ENCODE assay signal across 24 cellular contexts in the genomic region with DNA sequence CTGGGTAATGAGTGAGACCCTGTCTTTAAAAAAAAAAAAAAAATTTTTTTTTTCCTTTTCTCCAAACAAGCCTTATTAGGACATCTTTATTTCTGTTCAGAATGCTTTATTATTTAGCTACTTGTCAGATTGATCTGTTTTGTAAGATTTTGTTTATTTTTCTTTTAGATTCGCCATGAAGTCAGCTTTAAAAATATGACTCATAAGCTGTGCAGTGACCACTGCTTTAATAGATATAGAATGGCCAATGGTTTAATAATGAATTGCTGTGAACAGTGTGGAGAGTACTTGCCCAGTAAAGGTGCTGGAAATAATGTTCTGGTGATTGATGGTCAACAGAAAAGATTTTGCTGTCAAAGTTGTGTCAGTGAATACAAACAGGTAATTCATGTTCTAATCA. TPM values are rescaled to one million over a fixed set of nuclear protein-coding genes. Genes with fewer than 3 reads are reported as not detected.
DNase-seq lines count a peak whose midpoint lies in the region; ATAC-seq and TF ChIP-seq lines count a peak whose summit lies in the region.
"Had no signal": no experiment of that assay in that cellular context is flagged by ENCODE, and none has a peak within 500 bp of the region (broad histone marks: within the 10 kb centered on the region; RNA-seq: fewer than 3 reads in every experiment).

No MANE protein-coding gene starts in this region.

- no peak overlapping the region for H2AFZ ChIP-seq in SK-N-SH (ENCODE audit: low read depth)

- peaks cover 0 to 74% (median 4%) of the 10 kb centered on the region in 3 donors for H3K36me3 ChIP-seq in Peyer's patch
- H3K36me3 ChIP-seq in SK-N-SH (replicated peaks in 1 of 2; ENCODE audit: control insufficient read depth in 1 of 2, insufficient read depth in 2 of 2, low read length in 1 of 2) = peaks cover 53 to 88% of the 10 kb centered on the region in 2 experiments

- no peak for TF ChIP-seq RAD21 in SK-N-SH (IDR thresholded peaks at IDR 0.05; ENCODE audit: low read length)

- peak overlapping the region; percentile 83 for H3K27ac ChIP-seq in AG04450 (ENCODE audit: low read depth, low read length)
- no peak overlapping the region for H3K27ac ChIP-seq in Peyer's patch
- H3K27ac ChIP-seq in SK-N-SH (ENCODE audit: low read depth in 2 of 2, low read length in 1 of 2) = no peak overlapping the region
- H3K27ac ChIP-seq: neutrophil, thyroid gland, uterus had no signal

- ATAC-seq in Right ventricle myocardium inferior = no peak
- no peak for ATAC-seq in HG02588 (IDR thresholded peaks at IDR 0.05; ENCODE audit: unreplicated experiment)
- ATAC-seq: right cardiac atrium, WTC11 had no signal

- no peak for TF ChIP-seq EP300 in SK-N-SH (IDR thresholded peaks at IDR 0.05; ENCODE audit: borderline replicate concordance in 1 of 2, low read depth in 1 of 2, low read length in 1 of 2)

- H3K27me3 ChIP-seq in AG04450 (ENCODE audit: control insufficient read depth, insufficient read depth, low read length) = no peaks in the 10 kb centered on the region
- no peaks in the 10 kb centered on the region for H3K27me3 ChIP-seq in Peyer's patch
- no peaks in the 10 kb centered on the region for H3K27me3 ChIP-seq in SK-N-SH (ENCODE audit: insufficient read depth)
- H3K27me3 ChIP-seq: dorsolateral prefrontal cortex, neutrophil, thyroid gland, uterus had no signal

- POLR2A ChIA-PET in AG04450 (lab: Yijun Ruan, JAX) = no interaction called here
- POLR2A ChIA-PET in SK-N-SH (lab: Yijun Ruan, JAX) = no interaction called here

- CTCF ChIA-PET in AG04450 (lab: Charles Lee) (interaction anchor here (0.7 to 5.4 kb wide), 2 partner anchors 22 to 46 kb away, joined by 4 to 36 read pairs; no protein-coding TSS in a partner anchor), SK-N-SH (lab: Yijun Ruan, JAX) (interaction anchor here (0.8 to 1.0 kb wide), 2 partner anchors 13 to 67 kb away, joined by 3 read pairs; no protein-coding TSS in a partner anchor)

- no peak overlapping the region for H3K4me3 ChIP-seq in AG04450 (ENCODE audit: low read depth, low read length)
- H3K4me3 ChIP-seq in foreskin fibroblast (ENCODE audit: low read depth in 1 of 2, low read length in 2 of 2) = no peak overlapping the region
- no peak overlapping the region for H3K4me3 ChIP-seq in Peyer's patch
- no peak overlapping the region for H3K4me3 ChIP-seq in SK-N-SH (ENCODE audit: low read depth in 2 of 2, low read length in 1 of 2)
- H3K4me3 ChIP-seq: dorsolateral prefrontal cortex, thyroid gland, uterus had no signal

- peaks cover 66% of the 10 kb centered on the region for H3K79me2 ChIP-seq in SK-N-SH (ENCODE audit: insufficient read depth)

- DNase-seq in AG04450 (ENCODE audit: low read depth, low spot score) (peak; percentile 16), M059J (ENCODE audit: low read depth) (peak; percentile 72), brain pericyte (ENCODE audit: low read depth, low spot score) (peak; percentile 3), foreskin fibroblast (peak; percentile 23 to 44), Peyer's patch (no peak), SK-N-SH (no peak), Right ventricle myocardium inferior (ENCODE audit: missing footprints) (no peak)
- DNase-seq: activated CD4-positive, alpha-beta T cell treated with anti-CD3 and anti-CD28 coated beads, Interleukin-2, amount 10 ng/mL, durations not matched to agents 7 days and 5 days; activated effector memory CD4-positive, alpha-beta T cell treated with anti-CD3 and anti-CD28 coated beads, Interleukin-2, amount 50 U/mL, for 16 hours; activated T-cell treated with anti-CD3 and anti-CD28 coated beads, Interleukin-2, amount 50 U/mL, for 1 hour; anterior cingulate cortex; DMS 273 treated with DMSO at 0.1 percent for 48 hours; dorsolateral prefrontal cortex; Kasumi-1; NCI-H1048; NCI-H1694; NCI-H446 treated with DMSO at 0.1 percent for 48 hours; NCI-H774; right cardiac atrium; thyroid gland; uterus had no signal

- no peak overlapping the region for H3K9ac ChIP-seq in SK-N-SH

- 91% methylated on average over 1 of the region's 1 CpG for WGBS in SK-N-SH (ENCODE audit: low lambda C conversion rate)

- TF ChIP-seq CTCF in AG04450 (IDR thresholded peaks at IDR 0.05; ENCODE audit: low read depth, low read length) (no peak), foreskin fibroblast (IDR thresholded peaks at IDR 0.05; ENCODE audit: low read depth, low read length) (no peak), Peyer's patch (IDR thresholded peaks at IDR 0.05) (no peak), SK-N-SH (IDR thresholded peaks at IDR 0.05) (no peak)

- H3K9me2 ChIP-seq in SK-N-SH = no peaks in the 10 kb centered on the region

- H3K9me3 ChIP-seq in AG04450 (ENCODE audit: control insufficient read depth, insufficient read depth, low read length) (peaks cover 3% of the 10 kb centered on the region; the same call in 1 of the 2 replicates), Peyer's patch (no peaks in the 10 kb centered on the region), SK-N-SH (no peaks in the 10 kb centered on the region; the same call in 1 of the 2 replicates)
- H3K9me3 ChIP-seq: neutrophil, thyroid gland had no signal

- H3K4me1 ChIP-seq in Peyer's patch (no peaks in the 10 kb centered on the region), SK-N-SH (ENCODE audit: control insufficient read depth in 1 of 2, insufficient read depth in 2 of 2, low read depth in 1 of 2, low read length in 1 of 2) (peaks cover 0 to 5% of the 10 kb centered on the region in 2 experiments; a peak in 2 of 4 replicates)
- H3K4me1 ChIP-seq: uterus had no signal

- peaks cover 24% of the 10 kb centered on the region for H3F3A ChIP-seq in SK-N-SH (replicated peaks; ENCODE audit: insufficient read depth)

- intact Hi-C loops in Right ventricle myocardium inferior (cut with DNase I) = no loop called here

- H3K4me2 ChIP-seq in SK-N-SH = no peak overlapping the region

- no peak for TF ChIP-seq POLR2A in Peyer's patch (IDR thresholded peaks at IDR 0.05)

- H4K20me1 ChIP-seq in SK-N-SH (ENCODE audit: insufficient read depth) = peaks cover 17% of the 10 kb centered on the region

TF ChIP-seq in SK-N-SH, 30 proteins besides CTCF, POLR2A, EP300 and RAD21:
- TF ChIP-seq, protein P1, sequence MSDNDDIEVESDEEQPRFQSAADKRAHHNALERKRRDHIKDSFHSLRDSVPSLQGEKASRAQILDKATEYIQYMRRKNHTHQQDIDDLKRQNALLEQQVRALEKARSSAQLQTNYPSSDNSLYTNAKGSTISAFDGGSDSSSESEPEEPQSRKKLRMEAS (IDR thresholded peaks at IDR 0.05; ENCODE audit: low read depth) = no peak
- TF ChIP-seq RFX5 (IDR thresholded peaks at IDR 0.05; ENCODE audit: low read length) (no peak), MXI1 (IDR thresholded peaks at IDR 0.05; ENCODE audit: low read depth, low read length) (no peak), TEAD4 (IDR thresholded peaks at IDR 0.05; ENCODE audit: borderline replicate concordance, insufficient read depth) (no peak), FOSL2 (IDR thresholded peaks at IDR 0.05; ENCODE audit: borderline replicate concordance, low read depth) (no peak), GABPA (IDR thresholded peaks at IDR 0.05; ENCODE audit: low read depth) (no peak), TAF1 (IDR thresholded peaks at IDR 0.05; ENCODE audit: borderline replicate concordance, low read depth, low read length) (no peak), JUND (IDR thresholded peaks at IDR 0.05) (no peak)
- TF ChIP-seq, protein P2, sequence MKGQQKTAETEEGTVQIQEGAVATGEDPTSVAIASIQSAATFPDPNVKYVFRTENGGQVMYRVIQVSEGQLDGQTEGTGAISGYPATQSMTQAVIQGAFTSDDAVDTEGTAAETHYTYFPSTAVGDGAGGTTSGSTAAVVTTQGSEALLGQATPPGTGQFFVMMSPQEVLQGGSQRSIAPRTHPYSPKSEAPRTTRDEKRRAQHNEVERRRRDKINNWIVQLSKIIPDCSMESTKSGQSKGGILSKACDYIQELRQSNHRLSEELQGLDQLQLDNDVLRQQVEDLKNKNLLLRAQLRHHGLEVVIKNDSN (IDR thresholded peaks at IDR 0.05; ENCODE audit: borderline replicate concordance, low read depth) = no peak
- TF ChIP-seq, protein P3, sequence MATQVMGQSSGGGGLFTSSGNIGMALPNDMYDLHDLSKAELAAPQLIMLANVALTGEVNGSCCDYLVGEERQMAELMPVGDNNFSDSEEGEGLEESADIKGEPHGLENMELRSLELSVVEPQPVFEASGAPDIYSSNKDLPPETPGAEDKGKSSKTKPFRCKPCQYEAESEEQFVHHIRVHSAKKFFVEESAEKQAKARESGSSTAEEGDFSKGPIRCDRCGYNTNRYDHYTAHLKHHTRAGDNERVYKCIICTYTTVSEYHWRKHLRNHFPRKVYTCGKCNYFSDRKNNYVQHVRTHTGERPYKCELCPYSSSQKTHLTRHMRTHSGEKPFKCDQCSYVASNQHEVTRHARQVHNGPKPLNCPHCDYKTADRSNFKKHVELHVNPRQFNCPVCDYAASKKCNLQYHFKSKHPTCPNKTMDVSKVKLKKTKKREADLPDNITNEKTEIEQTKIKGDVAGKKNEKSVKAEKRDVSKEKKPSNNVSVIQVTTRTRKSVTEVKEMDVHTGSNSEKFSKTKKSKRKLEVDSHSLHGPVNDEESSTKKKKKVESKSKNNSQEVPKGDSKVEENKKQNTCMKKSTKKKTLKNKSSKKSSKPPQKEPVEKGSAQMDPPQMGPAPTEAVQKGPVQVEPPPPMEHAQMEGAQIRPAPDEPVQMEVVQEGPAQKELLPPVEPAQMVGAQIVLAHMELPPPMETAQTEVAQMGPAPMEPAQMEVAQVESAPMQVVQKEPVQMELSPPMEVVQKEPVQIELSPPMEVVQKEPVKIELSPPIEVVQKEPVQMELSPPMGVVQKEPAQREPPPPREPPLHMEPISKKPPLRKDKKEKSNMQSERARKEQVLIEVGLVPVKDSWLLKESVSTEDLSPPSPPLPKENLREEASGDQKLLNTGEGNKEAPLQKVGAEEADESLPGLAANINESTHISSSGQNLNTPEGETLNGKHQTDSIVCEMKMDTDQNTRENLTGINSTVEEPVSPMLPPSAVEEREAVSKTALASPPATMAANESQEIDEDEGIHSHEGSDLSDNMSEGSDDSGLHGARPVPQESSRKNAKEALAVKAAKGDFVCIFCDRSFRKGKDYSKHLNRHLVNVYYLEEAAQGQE (IDR thresholded peaks at IDR 0.05; ENCODE audit: low read depth, low read length) = no peak
TF ChIP-seq in SK-N-SH: peak in this region for 0.

RNA-seq across cellular contexts. Expression of a gene that starts 47.7 kb away (rescaled TPM):
- polyA plus RNA-seq in AG04450 (2011; rRNA removed) = 36.5 and 46.1 TPM in 2 replicates
- 34.2 and 64.0 TPM in 2 replicates for polyA minus RNA-seq in AG04450 (2011; rRNA and poly(A)+ RNA removed)
- 14.8 and 22.1 TPM in 2 replicates for total RNA-seq in M059J (2014; rRNA removed; shearing (Covaris generic))
- total RNA-seq in Peyer's patch = 100 to 1,000 TPM in 1 of 4 donors, 10 to 100 TPM in 3; 50.3 to 149 (median 77.1) TPM
- polyA plus RNA-seq in SK-N-SH (2012; rRNA removed) = 11.5 and 15.8 TPM in 2 replicates
- 14.0 and 16.6 TPM in 2 replicates for polyA plus RNA-seq in SK-N-SH (2012; cell fraction: cytosol; rRNA removed)
- polyA plus RNA-seq in SK-N-SH (2012; cell fraction: nucleus; rRNA removed) = 23.1 and 56.4 TPM in 2 replicates
- total RNA-seq in Right ventricle myocardium inferior = 50.3 TPM

Comparison
In these comparisons a context has a peak if more than half of its experiments do, and no peak if none do; other contexts are left out.
1. DNase-seq: peak in AG04450 (single experiment), M059J (single experiment), brain pericyte (single experiment) and foreskin fibroblast (2 of 2); none in Peyer's patch (0 of 3), SK-N-SH (single experiment) and Right ventricle myocardium inferior (single experiment).